11 cellular contexts compared by ENCODE assay signal in genomic region chr6:125507987-125508655, GRCh38.
DNase-seq lines count a peak whose midpoint lies in the region; ATAC-seq and TF ChIP-seq lines count a peak whose summit lies in the region.
"Had no signal": no experiment of that assay in that cellular context is flagged by ENCODE, and none has a peak within 500 bp of the region (broad histone marks: within the 10 kb centered on the region; RNA-seq: fewer than 3 reads in every experiment).

No MANE protein-coding gene starts in this region.

- no peak overlapping the region for H3K4me3 Mint-ChIP-seq in nephron progenitor cell
- H3K4me3 Mint-ChIP-seq in HFFc6 = no peak overlapping the region

- H3K27ac Mint-ChIP-seq in nephron progenitor cell (no peak overlapping the region), HFFc6 (no peak overlapping the region)

- no peak for ATAC-seq in HG02870 (IDR thresholded peaks at IDR 0.05; ENCODE audit: unreplicated experiment)
- ATAC-seq in GM19395 (IDR thresholded peaks at IDR 0.05; ENCODE audit: unreplicated experiment) = no peak

- TF ChIP-seq CTCF in nephron progenitor cell (IDR thresholded peaks at IDR 0.05) (no peak), HFFc6 (IDR thresholded peaks at IDR 0.05) (no peak)

- H3K27me3 Mint-ChIP-seq in nephron progenitor cell (ENCODE audit: low read depth, poor library complexity) (no peaks in the 10 kb centered on the region), HFFc6 (ENCODE audit: insufficient read depth) (no peaks in the 10 kb centered on the region)

- H3K36me3 Mint-ChIP-seq in nephron progenitor cell (ENCODE audit: low read depth) (peaks cover 17% of the 10 kb centered on the region), HFFc6 (ENCODE audit: low read depth) (no peaks in the 10 kb centered on the region)

- H3K4me1 Mint-ChIP-seq in nephron progenitor cell (peaks cover 13% of the 10 kb centered on the region), HFFc6 (ENCODE audit: low read depth) (no peaks in the 10 kb centered on the region)

- peaks cover 29% of the 10 kb centered on the region for H3K9me3 Mint-ChIP-seq in nephron progenitor cell
- H3K9me3 Mint-ChIP-seq in HFFc6 = peaks cover 4% of the 10 kb centered on the region

- DNase-seq in DMS79 (lab: John Stamatoyannopoulos, UW) = peak; percentile 65
- peak; percentile 83 for DNase-seq in NCI-H1105 treated with DMSO at 0.1 percent for 48 hours (lab: John Stamatoyannopoulos, UW)
- DNase-seq in SHP77 treated with DMSO at 0.1 percent for 48 hours (lab: John Stamatoyannopoulos, UW) = peak; percentile 95
- peak; percentile 73 for DNase-seq in kidney tubule cell (ENCODE audit: low spot score)
- DNase-seq in nephron progenitor cell = no peak
- no peak for DNase-seq in HFFc6
- DNase-seq: Caco-2, cortex of kidney, T1000 had no signal

Comparison
In these comparisons a context has a peak if more than half of its experiments do, and no peak if none do; other contexts are left out.
1. DNase-seq: peak in DMS79 (single experiment), NCI-H1105 treated with DMSO at 0.1 percent for 48 hours (single experiment), SHP77 treated with DMSO at 0.1 percent for 48 hours (single experiment) and kidney tubule cell (single experiment); none in nephron progenitor cell (single experiment) and HFFc6 (single experiment).